29 cellular contexts compared by ENCODE assay signal in the genomic region with DNA sequence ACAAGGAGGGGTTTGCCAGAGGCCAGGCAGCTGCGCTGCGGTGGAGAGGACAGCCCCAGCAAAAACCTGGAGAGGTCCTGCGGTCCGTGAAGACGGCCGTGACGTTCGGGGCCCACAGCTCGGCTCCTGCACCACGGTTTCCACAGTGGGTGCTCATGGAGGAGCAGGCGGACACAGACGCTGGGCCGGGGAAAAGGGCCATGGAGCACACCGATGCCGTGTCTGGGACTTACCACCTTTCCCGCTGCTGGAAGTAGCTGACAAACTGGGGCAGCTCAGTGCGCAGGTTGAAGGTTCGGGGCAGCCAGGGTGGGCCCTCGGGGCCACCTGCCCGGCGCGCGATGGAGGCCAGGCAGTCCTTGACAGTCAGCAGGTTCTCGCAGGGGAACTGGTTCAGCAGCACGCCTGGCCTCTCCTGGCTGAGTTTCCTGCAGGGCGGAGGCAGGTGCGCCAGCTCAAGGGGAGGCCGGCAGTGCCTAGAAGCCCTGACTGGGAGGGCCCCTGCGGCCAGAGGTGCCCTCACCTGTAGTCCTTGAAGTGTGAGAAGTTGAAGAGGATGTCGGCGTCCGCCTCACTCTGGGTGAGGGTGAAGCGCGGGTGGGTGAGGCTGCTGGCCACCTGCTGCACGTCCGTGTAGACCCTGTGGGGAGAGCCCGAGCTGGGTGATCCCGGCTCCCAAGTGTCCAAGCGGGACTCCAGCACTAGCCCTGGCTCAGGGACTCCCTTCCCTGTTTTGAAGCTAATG.
"Had no signal": no experiment of that assay in that cellular context is flagged by ENCODE, and none has a peak within 500 bp of the region (broad histone marks: within the 10 kb centered on the region; RNA-seq: fewer than 3 reads in every experiment).

No MANE protein-coding gene starts in this region.

- H3K4me1 ChIP-seq: foreskin keratinocyte, heart right ventricle, lower lobe of right lung, sigmoid colon, tibial artery had no signal

- H3K27me3 ChIP-seq: brain microvascular endothelial cell, foreskin keratinocyte, heart right ventricle, sigmoid colon, stomach, tibial artery had no signal

- H3K9me3 ChIP-seq: heart right ventricle, lower lobe of right lung, sigmoid colon, stomach, tibial artery had no signal

- H3K4me1 Mint-ChIP-seq: stimulated activated naive B cell treated with anti-CD40 and anti-IgM and Interleukin-4, amounts not matched to agents 10 μg/mL and 1 μg/mL and 100 μg/mL, for 72 hours had no signal

- FAIRE-seq: astrocyte, small intestine had no signal

- ATAC-seq: activated CD4-positive, CD25-positive, alpha-beta regulatory T cell treated with anti-CD3 and anti-CD28 coated beads, Interleukin-2, amount 50 U/mL, for 24 hours; effector memory CD8-positive, alpha-beta T cell; heart right ventricle; left lobe of liver; lower lobe of right lung; natural killer cell; stimulated activated naive B cell treated with anti-CD40 and anti-IgM and Interleukin-4, amounts not matched to agents 10 μg/mL and 1 μg/mL and 100 μg/mL, for 72 hours had no signal

- H3K4me3 ChIP-seq: heart right ventricle, lower lobe of right lung, sigmoid colon, stomach, tibial artery had no signal

- H3K27me3 Mint-ChIP-seq: activated naive CD4-positive, alpha-beta T cell treated with anti-CD3 and anti-CD28 coated beads, Interleukin-2, amount 10 ng/mL, durations not matched to agents 7 days and 5 days; activated naive CD8-positive, alpha-beta T cell treated with anti-CD3 and anti-CD28 coated beads, Interleukin-2, amount 10 ng/mL, durations not matched to agents 7 days and 5 days; activated T-cell treated with anti-CD3 and anti-CD28 coated beads, Interleukin-2, amount 50 U/mL, for 24 hours; effector memory CD8-positive, alpha-beta T cell; stimulated activated naive B cell treated with anti-CD40 and anti-IgM and Interleukin-4, amounts not matched to agents 10 μg/mL and 1 μg/mL and 100 μg/mL, for 72 hours had no signal

- DNase-seq: activated CD4-positive, alpha-beta T cell treated with anti-CD3 and anti-CD28 coated beads for 48 hours; activated CD4-positive, alpha-beta T cell treated with anti-CD3 and anti-CD28 coated beads, Interleukin-2, amount 50 U/mL, for 48 hours; activated CD8-positive, alpha-beta memory T cell treated with anti-CD3 and anti-CD28 coated beads, Interleukin-2, amount 50 U/mL, for 48 hours; activated gamma-delta T cell; activated naive CD4-positive, alpha-beta T cell treated with anti-CD3 and anti-CD28 coated beads, Interleukin-2, amount 10 ng/mL, durations not matched to agents 7 days and 5 days; activated naive CD8-positive, alpha-beta T cell treated with anti-CD3 and anti-CD28 coated beads, Interleukin-2, amount 10 ng/mL, durations not matched to agents 7 days and 5 days; activated T-cell treated with anti-CD3 and anti-CD28 coated beads, Interleukin-2, amount 50 U/mL, for 24 hours; brain microvascular endothelial cell; cortex of kidney; effector memory CD8-positive, alpha-beta T cell; erythroblast; heart right ventricle; kidney glomerular epithelial cell; lower lobe of right lung; mesenchymal stem cell; natural killer cell; sigmoid colon; small intestine; stimulated activated CD4-positive, alpha-beta T cell treated with anti-CD3 and anti-CD28 coated beads, Interleukin-15, amount 100 ng/mL, for 24 hours; stimulated activated CD4-positive, alpha-beta T cell treated with anti-CD3 and anti-CD28 coated beads, Interleukin-2, amount 100 ng/mL, for 24 hours; stimulated activated naive B cell treated with anti-CD40 and anti-IgM and Interleukin-4, amounts not matched to agents 10 μg/mL and 1 μg/mL and 100 μg/mL, for 72 hours; stomach; T-helper 9 cell; tibial artery; WERI-Rb-1 had no signal

- H3K36me3 Mint-ChIP-seq: natural killer cell had no signal

- H3K4me3 Mint-ChIP-seq: activated naive CD4-positive, alpha-beta T cell treated with anti-CD3 and anti-CD28 coated beads, Interleukin-2, amount 10 ng/mL, durations not matched to agents 7 days and 5 days; activated naive CD8-positive, alpha-beta T cell treated with anti-CD3 and anti-CD28 coated beads, Interleukin-2, amount 10 ng/mL, durations not matched to agents 7 days and 5 days; activated T-cell treated with anti-CD3 and anti-CD28 coated beads, Interleukin-2, amount 50 U/mL, for 24 hours; effector memory CD8-positive, alpha-beta T cell; natural killer cell; stimulated activated naive B cell treated with anti-CD40 and anti-IgM and Interleukin-4, amounts not matched to agents 10 μg/mL and 1 μg/mL and 100 μg/mL, for 72 hours had no signal

- H3K9me3 Mint-ChIP-seq: activated naive CD4-positive, alpha-beta T cell treated with anti-CD3 and anti-CD28 coated beads, Interleukin-2, amount 10 ng/mL, durations not matched to agents 7 days and 5 days; activated naive CD8-positive, alpha-beta T cell treated with anti-CD3 and anti-CD28 coated beads, Interleukin-2, amount 10 ng/mL, durations not matched to agents 7 days and 5 days; effector memory CD8-positive, alpha-beta T cell; natural killer cell; stimulated activated naive B cell treated with anti-CD40 and anti-IgM and Interleukin-4, amounts not matched to agents 10 μg/mL and 1 μg/mL and 100 μg/mL, for 72 hours had no signal

- H3K27ac Mint-ChIP-seq: activated naive CD4-positive, alpha-beta T cell treated with anti-CD3 and anti-CD28 coated beads, Interleukin-2, amount 10 ng/mL, durations not matched to agents 7 days and 5 days; activated naive CD8-positive, alpha-beta T cell treated with anti-CD3 and anti-CD28 coated beads, Interleukin-2, amount 10 ng/mL, durations not matched to agents 7 days and 5 days; activated T-cell treated with anti-CD3 and anti-CD28 coated beads, Interleukin-2, amount 50 U/mL, for 24 hours; effector memory CD8-positive, alpha-beta T cell; natural killer cell; stimulated activated naive B cell treated with anti-CD40 and anti-IgM and Interleukin-4, amounts not matched to agents 10 μg/mL and 1 μg/mL and 100 μg/mL, for 72 hours had no signal

- H3K27ac ChIP-seq: brain microvascular endothelial cell, foreskin keratinocyte, heart right ventricle, lower lobe of right lung, sigmoid colon, stomach, tibial artery, WERI-Rb-1 had no signal
